Comparison of ENCODE assay signal across 26 cellular contexts in genomic region chr15:95680693-95681092, GRCh38.
DNase-seq lines count a peak whose midpoint lies in the region; ATAC-seq, FAIRE-seq and TF ChIP-seq lines count a peak whose summit lies in the region.
"Had no signal": no experiment of that assay in that cellular context is flagged by ENCODE, and none has a peak within 500 bp of the region (broad histone marks: within the 10 kb centered on the region; RNA-seq: fewer than 3 reads in every experiment).

No MANE protein-coding gene starts in this region.

- ATAC-seq in HG03095 (IDR thresholded peaks at IDR 0.05; ENCODE audit: unreplicated experiment): no peak
- ATAC-seq in stimulated activated naive CD8-positive, alpha-beta T cell treated with anti-CD3 and anti-CD28 coated beads, Interleukin-15, amount 100 ng/mL, for 72 hours: no peak
- ATAC-seq in GM18517 (IDR thresholded peaks at IDR 0.05; ENCODE audit: unreplicated experiment): no peak
- ATAC-seq: PC-3, Right ventricle myocardium inferior, SK-N-SH treated with all-trans-retinoic acid at 6 μM for 48 hours had no signal

- peak; percentile 20 for DNase-seq in fibroblast of the aortic adventitia (ENCODE audit: low read depth)
- peak; percentile 11 for DNase-seq in skeletal muscle cell (ENCODE audit: low read depth)
- no peak for DNase-seq in stimulated activated naive CD8-positive, alpha-beta T cell treated with anti-CD3 and anti-CD28 coated beads, Interleukin-15, amount 100 ng/mL, for 72 hours
- DNase-seq in HTR-8/SVneo (ENCODE audit: insufficient read length, low spot score): no peak
- DNase-seq: Calu3, DMS79 treated with DMSO at 0.1 percent for 48 hours, H7, Karpas-422, MV-4-11, NCI-H1105, NCI-H1436 treated with DMSO at 0.1 percent for 48 hours, NCI-H187 treated with DMSO at 0.1 percent for 48 hours, NCI-H446, NCI-H524 treated with DMSO at 0.1 percent for 48 hours, NCI-H774, PC-3 had no signal

- no peak overlapping the region for H3K27ac ChIP-seq in HEK293 (ENCODE audit: extremely low read depth, low read depth, low read length)
- peak overlapping the region; percentile 46 for H3K27ac ChIP-seq in VCaP
- H3K27ac ChIP-seq: SJCRH30 had no signal

- no peaks in the 10 kb centered on the region for H3K36me3 ChIP-seq in HEK293 (ENCODE audit: control insufficient read depth in 2 of 2, insufficient read depth in 1 of 2, low read length in 2 of 2)
- H3K36me3 ChIP-seq: SJCRH30 had no signal

- peaks cover 0 to 4% of the 10 kb centered on the region in 2 donors for H3K9me3 Mint-ChIP-seq in stimulated activated naive CD8-positive, alpha-beta T cell treated with anti-CD3 and anti-CD28 coated beads, Interleukin-15, amount 100 ng/mL, for 72 hours

- POLR2A ChIA-PET in HEK293 (lab: Yijun Ruan, JAX): no interaction called here

- no peaks in the 10 kb centered on the region for H3K4me1 ChIP-seq in HEK293 (ENCODE audit: control insufficient read depth, insufficient read depth, low read length)
- H3K4me1 ChIP-seq: SJCRH30 had no signal

- no peak overlapping the region for H3K4me3 Mint-ChIP-seq in stimulated activated naive CD8-positive, alpha-beta T cell treated with anti-CD3 and anti-CD28 coated beads, Interleukin-15, amount 100 ng/mL, for 72 hours
- H3K4me3 Mint-ChIP-seq: B cell, CD14-positive monocyte had no signal

- no peak overlapping the region for H3K27ac Mint-ChIP-seq in stimulated activated naive CD8-positive, alpha-beta T cell treated with anti-CD3 and anti-CD28 coated beads, Interleukin-15, amount 100 ng/mL, for 72 hours
- H3K27ac Mint-ChIP-seq: B cell, CD14-positive monocyte had no signal

- FAIRE-seq in HTR-8/SVneo (lab: Jason Lieb, UNC): no peak
- FAIRE-seq: GM12892 had no signal

- no peaks in the 10 kb centered on the region for H3K9me3 ChIP-seq in HEK293 (ENCODE audit: control insufficient read depth, insufficient read depth, low read depth, low read length)
- H3K9me3 ChIP-seq: SJCRH30 had no signal

- CTCF ChIA-PET in HEK293 (lab: Yijun Ruan, JAX): no interaction called here

- no peak overlapping the region for H3K4me3 ChIP-seq in HEK293 (ENCODE audit: low read depth, low read length)
- no peak overlapping the region for H3K4me3 ChIP-seq in fibroblast of the aortic adventitia (ENCODE audit: low read depth, low read length)
- no peak overlapping the region for H3K4me3 ChIP-seq in skeletal muscle cell (ENCODE audit: low read depth, low read length)
- H3K4me3 ChIP-seq: SJCRH30 had no signal

- peaks cover 16% of the 10 kb centered on the region for H3K27me3 Mint-ChIP-seq in stimulated activated naive CD8-positive, alpha-beta T cell treated with anti-CD3 and anti-CD28 coated beads, Interleukin-15, amount 100 ng/mL, for 72 hours
- H3K27me3 Mint-ChIP-seq: B cell had no signal

- H3K4me1 Mint-ChIP-seq in stimulated activated naive CD8-positive, alpha-beta T cell treated with anti-CD3 and anti-CD28 coated beads, Interleukin-15, amount 100 ng/mL, for 72 hours: no peaks in the 10 kb centered on the region
- H3K4me1 Mint-ChIP-seq: B cell, CD14-positive monocyte had no signal

- TF ChIP-seq CTCF in HEK293 (tag by site-specific recombination; IDR thresholded peaks at IDR 0.05) (no peak), VCaP (conservative IDR thresholded peaks at IDR 0.05) (no peak), fibroblast of the aortic adventitia (IDR thresholded peaks at IDR 0.05; ENCODE audit: insufficient read depth, low read length) (no peak)

TF ChIP-seq in HEK293, 187 proteins besides CTCF, POLR2A, EP300 and RAD21:
- TF ChIP-seq MZF1 (tag by site-specific recombination; IDR thresholded peaks at IDR 0.05; ENCODE audit: borderline replicate concordance) (peak; percentile 42; the same call in 1 of the 2 replicates), PRDM10 (tag by site-specific recombination; IDR thresholded peaks at IDR 0.05) (peak; percentile 42; the same call in 1 of the 2 replicates), SCRT1 (tag by site-specific recombination; IDR thresholded peaks at IDR 0.05; ENCODE audit: borderline replicate concordance) (no peak)
TF ChIP-seq in HEK293: peak in this region for 2.

Comparison
In these comparisons a context has a peak if more than half of its experiments do, and no peak if none do; other contexts are left out.
1. DNase-seq: peak in fibroblast of the aortic adventitia (single experiment) and skeletal muscle cell (single experiment); none in stimulated activated naive CD8-positive, alpha-beta T cell treated with anti-CD3 and anti-CD28 coated beads, Interleukin-15, amount 100 ng/mL, for 72 hours (0 of 2) and HTR-8/SVneo (single experiment).